ENCODE assay signal across 22 cellular contexts in the genomic region with DNA sequence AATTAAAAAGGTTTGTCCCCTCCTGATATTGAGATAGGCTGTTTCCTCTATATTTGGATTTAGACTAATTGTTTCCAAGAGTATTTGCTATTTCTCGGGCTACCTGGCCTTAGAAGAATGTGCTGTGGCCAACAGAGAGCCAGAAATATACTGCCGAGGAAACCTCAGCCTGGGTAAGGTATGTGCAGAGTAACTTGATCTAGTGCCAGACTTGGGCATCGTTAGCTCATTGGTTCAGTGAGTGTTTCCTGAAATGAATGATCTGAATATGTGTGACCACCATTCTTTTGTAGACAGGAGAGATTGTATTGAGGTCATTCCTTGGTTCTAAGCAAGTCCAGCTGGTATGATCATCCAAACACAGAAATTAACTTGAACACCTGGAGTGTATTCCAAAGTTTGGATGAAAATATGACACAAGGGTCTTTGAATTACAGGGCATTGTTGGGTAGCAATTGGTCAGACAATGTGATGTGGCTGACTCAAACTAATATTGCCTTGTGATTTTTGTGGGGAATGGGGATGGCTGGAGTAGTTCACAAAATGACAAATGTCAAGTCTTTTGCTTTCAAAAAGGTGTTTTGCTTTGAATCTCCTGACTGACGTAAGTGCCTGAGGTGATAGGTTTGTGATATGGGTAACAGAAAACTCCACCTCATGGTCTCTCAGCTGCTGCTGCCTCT.
"Had no signal": no experiment of that assay in that cellular context is flagged by ENCODE, and none has a peak within 500 bp of the region (broad histone marks: within the 10 kb centered on the region; RNA-seq: fewer than 3 reads in every experiment).

No MANE protein-coding gene starts in this region.

- H3K27ac ChIP-seq: dorsolateral prefrontal cortex, heart left ventricle, neutrophil, skin epidermis, tibial artery, upper lobe of left lung, uterus had no signal

- H3K4me1 ChIP-seq: heart left ventricle, tibial artery, upper lobe of left lung, uterus had no signal

- ATAC-seq: esophagus mucosa, heart left ventricle, left colon, left ventricle myocardium superior, sciatic nerve had no signal

- H3K4me3 ChIP-seq: dorsolateral prefrontal cortex, heart left ventricle, lung, skin epidermis, tibial artery, upper lobe of left lung, uterus had no signal

- H3K36me3 ChIP-seq: heart left ventricle, neutrophil, tibial artery, upper lobe of left lung, uterus had no signal

- H3K9me3 ChIP-seq: heart left ventricle, neutrophil, tibial artery, upper lobe of left lung, uterus had no signal

- FAIRE-seq: endometrium, frontal cortex had no signal

- DNase-seq: cortex of kidney; dorsolateral prefrontal cortex; effector memory CD4-positive, alpha-beta T cell; heart left ventricle; hippocampal formation; left colon; left ventricle myocardium superior; mesenchymal stem cell; midbrain; stimulated activated CD4-positive, alpha-beta T cell treated with anti-CD3 and anti-CD28 coated beads, Interleukin-2, amount 100 ng/mL, for 24 hours; stimulated activated CD4-positive, alpha-beta T cell treated with anti-CD3 and anti-CD28 coated beads, Interleukin-4, amount 100 ng/mL, for 4 hours; stimulated activated naive CD4-positive, alpha-beta T cell treated with Interleukin-2 at 50 U/mL for 16 hours; tibial artery; upper lobe of left lung; uterus had no signal

- H3K27me3 ChIP-seq: dorsolateral prefrontal cortex, neutrophil, tibial artery, upper lobe of left lung, uterus had no signal
